1 cellular context compared by ENCODE assay signal in genomic region chrX:38939067-38939466, GRCh38.
TF ChIP-seq lines count a peak whose summit lies in the region.

No MANE protein-coding gene starts in this region.

TF ChIP-seq in WTC11, 78 proteins besides CTCF, POLR2A, EP300 and RAD21 (continued from another document):
- TF ChIP-seq PREB (CRISPR knock-in tag; IDR thresholded peaks at IDR 0.05; ENCODE audit: borderline replicate concordance) (no peak), STAT6 (CRISPR knock-in tag; conservative IDR thresholded peaks at IDR 0.05; ENCODE audit: low read depth) (no peak), ZNF232 (CRISPR knock-in tag; IDR thresholded peaks at IDR 0.05) (no peak)
